ENCODE assay signal across 18 cellular contexts in the genomic region with DNA sequence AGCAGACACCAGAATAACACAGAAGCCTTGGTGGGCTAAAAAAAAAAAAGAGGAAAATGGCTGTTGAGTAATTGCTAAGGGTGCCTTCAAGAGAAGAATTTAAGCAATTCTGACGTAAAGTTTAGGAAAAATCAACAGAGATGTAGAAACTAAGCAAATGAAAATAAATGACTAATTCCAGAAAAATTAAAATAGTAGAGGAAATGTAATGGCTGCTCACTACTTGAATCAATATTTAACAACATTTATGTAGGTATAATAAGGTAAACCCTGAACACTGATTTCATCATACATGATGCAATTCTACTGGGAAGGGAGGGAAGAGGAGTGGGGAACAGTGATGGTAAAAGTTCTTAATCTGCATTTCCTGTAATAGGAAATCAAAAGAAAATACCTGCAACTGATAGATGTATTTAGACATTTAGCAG. TPM values are rescaled to one million over a fixed set of nuclear protein-coding genes. Genes with fewer than 3 reads are reported as not detected.
A peak's percentile ranks its signal among the peaks of the same experiment; 100 is the strongest.
DNase-seq lines count a peak whose midpoint lies in the region; ATAC-seq and TF ChIP-seq lines count a peak whose summit lies in the region.
"Had no signal": no experiment of that assay in that cellular context is flagged by ENCODE, and none has a peak within 500 bp of the region (broad histone marks: within the 10 kb centered on the region; RNA-seq: fewer than 3 reads in every experiment).

No MANE protein-coding gene starts in this region.

- no peaks in the 10 kb centered on the region for H3K27me3 ChIP-seq in CD4-positive, CD25-positive, alpha-beta regulatory T cell (ENCODE audit: control insufficient read depth, insufficient read depth, low read length)
- H3K27me3 ChIP-seq in liver (ENCODE audit: control insufficient read depth in 4 of 4, insufficient read depth in 4 of 4, low read length in 3 of 4) (no peaks in the 10 kb centered on the region), smooth muscle cell (ENCODE audit: low read depth) (no peaks in the 10 kb centered on the region)

- no peaks in the 10 kb centered on the region for H3F3A ChIP-seq in smooth muscle cell (ENCODE audit: low read depth)

- no peaks in the 10 kb centered on the region for H3K9me3 ChIP-seq in CD4-positive, CD25-positive, alpha-beta regulatory T cell (ENCODE audit: control insufficient read depth in 2 of 2, low read length in 2 of 2)
- H3K9me3 ChIP-seq in liver (ENCODE audit: control insufficient read depth in 4 of 4, low read length in 3 of 4) = no peaks in the 10 kb centered on the region
- H3K9me3 ChIP-seq in smooth muscle cell (replicated peaks; ENCODE audit: low read depth) = no peaks in the 10 kb centered on the region

- H3K27ac ChIP-seq in CD4-positive, CD25-positive, alpha-beta regulatory T cell (ENCODE audit: insufficient read depth, low read length, poor library complexity, severe bottlenecking) = no peak overlapping the region
- no peak overlapping the region for H3K27ac ChIP-seq in liver (ENCODE audit: low read depth in 1 of 2, low read length in 2 of 2)
- no peak overlapping the region for H3K27ac ChIP-seq in smooth muscle cell (ENCODE audit: low read depth)

- H3K4me3 ChIP-seq in CD4-positive, CD25-positive, alpha-beta regulatory T cell (ENCODE audit: low read depth, low read length) = no peak overlapping the region
- H3K4me3 ChIP-seq in cardiac fibroblast (replicated peaks in 1 of 2; ENCODE audit: low read depth in 2 of 2, low read length in 2 of 2) (no peak overlapping the region), liver (ENCODE audit: low read depth in 1 of 3, low read length in 3 of 3) (no peak overlapping the region), smooth muscle cell (no peak overlapping the region)

- peak overlapping the region in 2 of 3 donors; percentile 15 to 65 for H3K27ac Mint-ChIP-seq in CD4-positive, CD25-positive, alpha-beta regulatory T cell
- H3K27ac Mint-ChIP-seq: memory B cell; natural killer cell treated with Interleukin-12 subunit alpha and Interleukin-12 subunit beta and Interleukin-15 and Interleukin-18, amount 100 ng/mL, for 72 hours; progenitor cell of endocrine pancreas had no signal

- TF ChIP-seq CTCF in cardiac fibroblast (IDR thresholded peaks at IDR 0.05; ENCODE audit: low read depth, low read length) = no peak
- no peak for TF ChIP-seq CTCF in liver (IDR thresholded peaks at IDR 0.05; ENCODE audit: low read depth, low read length, missing input control)
- TF ChIP-seq CTCF in smooth muscle cell (IDR thresholded peaks at IDR 0.05; ENCODE audit: borderline replicate concordance, insufficient read depth, poor library complexity, severe bottlenecking) = no peak

- H4K20me1 ChIP-seq in smooth muscle cell (ENCODE audit: low read depth) = no peaks in the 10 kb centered on the region

- no peak overlapping the region for H3K4me2 ChIP-seq in smooth muscle cell

- H3K9ac ChIP-seq in liver (ENCODE audit: low read depth in 1 of 2, low read length in 2 of 2) (no peak overlapping the region), smooth muscle cell (ENCODE audit: low read depth) (no peak overlapping the region)

- peaks cover 65% of the 10 kb centered on the region for H3K36me3 ChIP-seq in CD4-positive, CD25-positive, alpha-beta regulatory T cell (ENCODE audit: control insufficient read depth, insufficient read depth, low read length)
- peaks cover 0 to 75% (median 26%) of the 10 kb centered on the region in 4 donors for H3K36me3 ChIP-seq in liver (ENCODE audit: control insufficient read depth in 4 of 4, insufficient read depth in 3 of 4, low read depth in 1 of 4, low read length in 3 of 4)
- peaks cover 12% of the 10 kb centered on the region for H3K36me3 ChIP-seq in smooth muscle cell (ENCODE audit: low read depth)

- 81% methylated on average over 1 of the region's 1 CpG for WGBS in liver
- 87% methylated on average over 1 of the region's 1 CpG for WGBS in smooth muscle cell (ENCODE audit: low lambda C conversion rate)

- peaks cover 0 to 7% (median 3%) of the 10 kb centered on the region in 4 donors for H3K4me1 Mint-ChIP-seq in CD4-positive, CD25-positive, alpha-beta regulatory T cell
- H3K4me1 Mint-ChIP-seq: memory B cell had no signal

- H3K4me3 Mint-ChIP-seq in CD4-positive, CD25-positive, alpha-beta regulatory T cell = no peak overlapping the region
- H3K4me3 Mint-ChIP-seq: memory B cell; natural killer cell treated with Interleukin-12 subunit alpha and Interleukin-12 subunit beta and Interleukin-15 and Interleukin-18, amount 100 ng/mL, for 72 hours had no signal

- DNase-seq in CD4-positive, CD25-positive, alpha-beta regulatory T cell = no peak
- peak; percentile 26 for DNase-seq in HS-5 (ENCODE audit: low read depth)
- DNase-seq in cardiac fibroblast (ENCODE audit: low read depth in 2 of 2) = peak; percentile 41 to 77
- no peak for DNase-seq in activated CD4-positive, CD25-positive, alpha-beta regulatory T cell (lab: John Stamatoyannopoulos, UW)
- no peak for DNase-seq in LoVo (ENCODE audit: low spot score)
- DNase-seq in NCI-H1694 treated with DMSO at 0.1 percent for 48 hours (lab: John Stamatoyannopoulos, UW) = no peak
- no peak for DNase-seq in smooth muscle cell (lab: John Stamatoyannopoulos, UW; ENCODE audit: unreplicated experiment)
- DNase-seq: amygdala; DMS53; Karpas-422; NCI-H1436 treated with DMSO at 0.1 percent for 48 hours; NCI-H226; stimulated activated CD4-positive, alpha-beta T cell treated with anti-CD3 and anti-CD28 coated beads, Interleukin-12 subunit alpha, Interleukin-12 subunit beta, amount 100 ng/mL, for 4 hours; stimulated activated naive CD4-positive, alpha-beta T cell had no signal

- H3K36me3 Mint-ChIP-seq in CD4-positive, CD25-positive, alpha-beta regulatory T cell = peaks cover 81% of the 10 kb centered on the region

- H3K4me1 ChIP-seq in CD4-positive, CD25-positive, alpha-beta regulatory T cell (ENCODE audit: control insufficient read depth, insufficient read depth, low read length, poor library complexity, severe bottlenecking) = no peaks in the 10 kb centered on the region
- no peaks in the 10 kb centered on the region for H3K4me1 ChIP-seq in liver (ENCODE audit: control insufficient read depth in 4 of 4, insufficient read depth in 4 of 4, low read length in 3 of 4)
- H3K4me1 ChIP-seq in smooth muscle cell (ENCODE audit: low read depth) = no peaks in the 10 kb centered on the region

- peaks cover 0 to 4% (median 0%) of the 10 kb centered on the region in 7 donors for H3K9me3 Mint-ChIP-seq in CD4-positive, CD25-positive, alpha-beta regulatory T cell
- H3K9me3 Mint-ChIP-seq: memory B cell; natural killer cell treated with Interleukin-12 subunit alpha and Interleukin-12 subunit beta and Interleukin-15 and Interleukin-18, amount 100 ng/mL, for 72 hours had no signal

- H2AFZ ChIP-seq in smooth muscle cell (ENCODE audit: low read depth) = no peak overlapping the region

- no peaks in the 10 kb centered on the region for H3K79me2 ChIP-seq in smooth muscle cell (ENCODE audit: low read depth)

- TF ChIP-seq RAD21 in liver (IDR thresholded peaks at IDR 0.05) = no peak

- ATAC-seq in CD4-positive, CD25-positive, alpha-beta regulatory T cell (ENCODE audit: low read depth in 2 of 2) = no peak

- no peaks in the 10 kb centered on the region for H3K27me3 Mint-ChIP-seq in CD4-positive, CD25-positive, alpha-beta regulatory T cell
- H3K27me3 Mint-ChIP-seq: memory B cell; natural killer cell treated with Interleukin-12 subunit alpha and Interleukin-12 subunit beta and Interleukin-15 and Interleukin-18, amount 100 ng/mL, for 72 hours; progenitor cell of endocrine pancreas had no signal

TF ChIP-seq in liver, 16 proteins besides CTCF, POLR2A, EP300 and RAD21:
- TF ChIP-seq JUND (IDR thresholded peaks at IDR 0.05) (no peak), HNF4A (conservative IDR thresholded peaks at IDR 0.05) (no peak), SP1 (IDR thresholded peaks at IDR 0.05) (no peak), YY1 (IDR thresholded peaks at IDR 0.05) (no peak), NR2F2 (IDR thresholded peaks at IDR 0.05) (no peak), HNF4G (IDR thresholded peaks at IDR 0.05) (no peak)
- TF ChIP-seq, protein P1, sequence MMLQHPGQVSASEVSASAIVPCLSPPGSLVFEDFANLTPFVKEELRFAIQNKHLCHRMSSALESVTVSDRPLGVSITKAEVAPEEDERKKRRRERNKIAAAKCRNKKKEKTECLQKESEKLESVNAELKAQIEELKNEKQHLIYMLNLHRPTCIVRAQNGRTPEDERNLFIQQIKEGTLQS (IDR thresholded peaks at IDR 0.05) = peak; percentile 73
- TF ChIP-seq, protein P2, sequence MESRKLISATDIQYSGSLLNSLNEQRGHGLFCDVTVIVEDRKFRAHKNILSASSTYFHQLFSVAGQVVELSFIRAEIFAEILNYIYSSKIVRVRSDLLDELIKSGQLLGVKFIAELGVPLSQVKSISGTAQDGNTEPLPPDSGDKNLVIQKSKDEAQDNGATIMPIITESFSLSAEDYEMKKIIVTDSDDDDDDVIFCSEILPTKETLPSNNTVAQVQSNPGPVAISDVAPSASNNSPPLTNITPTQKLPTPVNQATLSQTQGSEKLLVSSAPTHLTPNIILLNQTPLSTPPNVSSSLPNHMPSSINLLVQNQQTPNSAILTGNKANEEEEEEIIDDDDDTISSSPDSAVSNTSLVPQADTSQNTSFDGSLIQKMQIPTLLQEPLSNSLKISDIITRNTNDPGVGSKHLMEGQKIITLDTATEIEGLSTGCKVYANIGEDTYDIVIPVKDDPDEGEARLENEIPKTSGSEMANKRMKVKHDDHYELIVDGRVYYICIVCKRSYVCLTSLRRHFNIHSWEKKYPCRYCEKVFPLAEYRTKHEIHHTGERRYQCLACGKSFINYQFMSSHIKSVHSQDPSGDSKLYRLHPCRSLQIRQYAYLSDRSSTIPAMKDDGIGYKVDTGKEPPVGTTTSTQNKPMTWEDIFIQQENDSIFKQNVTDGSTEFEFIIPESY (IDR thresholded peaks at IDR 0.05) = no peak
TF ChIP-seq in liver: peak in this region for 1.

RNA-seq across cellular contexts. Expression of a gene that starts 41.4 kb away (rescaled TPM):
- total RNA-seq in CD4-positive, CD25-positive, alpha-beta regulatory T cell = 29.4 TPM
- 10 to 100 TPM; 11.3 to 21.4 (median 16.9) TPM for polyA plus RNA-seq in CD4-positive, CD25-positive, alpha-beta regulatory T cell
- total RNA-seq in liver = 10 to 100 TPM; 12.3 to 19.9 TPM
- polyA plus RNA-seq in liver = 10 to 100 TPM; 10.8 to 16.3 TPM
- 32.1 and 40.3 TPM in 2 replicates for total RNA-seq in smooth muscle cell
- 32.3 and 38.8 TPM in 2 replicates for polyA plus RNA-seq in smooth muscle cell

Comparison
In these comparisons a context has a peak if more than half of its experiments do, and no peak if none do; other contexts are left out.
1. DNase-seq: peak in HS-5 (single experiment) and cardiac fibroblast (2 of 2); none in CD4-positive, CD25-positive, alpha-beta regulatory T cell (0 of 3), activated CD4-positive, CD25-positive, alpha-beta regulatory T cell (0 of 4), LoVo (single experiment), NCI-H1694 treated with DMSO at 0.1 percent for 48 hours (single experiment) and smooth muscle cell (single experiment).